In the genomic region with DNA sequence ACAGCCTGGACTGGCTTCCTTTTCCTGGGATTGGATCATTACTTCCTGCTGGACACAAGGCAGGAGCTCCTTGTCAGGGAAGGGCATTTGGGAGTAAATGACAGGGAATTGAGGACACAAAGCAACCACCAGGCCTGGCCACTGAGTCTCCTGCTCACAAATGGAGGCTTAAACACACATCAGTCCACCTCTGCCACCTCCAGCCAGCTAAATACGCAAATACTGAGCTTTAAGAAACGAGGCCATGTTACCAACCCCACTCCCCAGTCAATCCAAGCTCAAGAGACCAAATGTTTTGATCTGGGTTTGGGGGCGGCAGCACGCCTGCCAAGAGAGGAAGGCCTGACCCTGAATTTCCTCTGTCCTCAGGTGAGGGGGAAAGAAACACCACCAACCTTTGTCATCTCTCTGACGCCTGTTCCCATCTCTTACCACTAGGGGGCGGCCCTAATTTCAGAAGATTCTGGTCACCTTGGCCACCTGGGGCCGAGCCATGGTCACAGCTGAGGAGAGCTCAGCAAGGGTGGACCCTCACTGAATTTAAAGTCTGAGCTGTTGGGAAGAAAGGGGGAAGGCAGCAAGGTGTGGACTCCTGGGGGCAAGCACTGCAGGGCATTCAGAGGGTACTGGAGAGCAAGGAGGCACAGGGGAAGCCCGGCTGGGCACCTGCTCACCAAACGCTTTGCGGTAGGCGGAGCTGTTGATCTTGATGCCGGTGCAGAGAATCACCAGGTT, we compare ENCODE assay signal across 9 cellular contexts. TPM values are rescaled to one million over a fixed set of nuclear protein-coding genes. Genes with fewer than 3 reads are reported as not detected.
A peak's percentile ranks its signal among the peaks of the same experiment; 100 is the strongest.
DNase-seq lines count a peak whose midpoint lies in the region; ATAC-seq and TF ChIP-seq lines count a peak whose summit lies in the region.
"Had no signal": no experiment of that assay in that cellular context is flagged by ENCODE, and none has a peak within 500 bp of the region (broad histone marks: within the 10 kb centered on the region; RNA-seq: fewer than 3 reads in every experiment).

No MANE protein-coding gene starts in this region.

- POLR2A ChIA-PET in Caco-2 (lab: Charles Lee) = interaction anchor here (1.8 kb wide), 1 partner anchor 30 kb away, joined by 16 read pairs; a partner anchor contains a TSS

- DNase-seq in Caco-2 (peak; percentile 76 to 87), RPMI8226 (peak; percentile 51), left cardiac atrium (peak; percentile 56), sigmoid colon (peak; percentile 74), MV-4-11 (lab: John Stamatoyannopoulos, UW) (no peak)
- peak; percentile 58 for DNase-seq in activated naive CD4-positive, alpha-beta T cell treated with Interleukin-2 at 50 U/mL for 16 hours

- CTCF ChIA-PET in Caco-2 (lab: Charles Lee) = interaction anchor here (0.6 to 4.2 kb wide), 20 partner anchors 9 to 271 kb away, joined by 3 to 105 read pairs (median 7); a partner anchor contains a TSS

- H3K27ac Mint-ChIP-seq in Caco-2 (ENCODE audit: unreplicated experiment) = peak overlapping the region; percentile 7

- H3K4me1 ChIP-seq in Caco-2 = no peaks in the 10 kb centered on the region
- no peaks in the 10 kb centered on the region for H3K4me1 ChIP-seq in sigmoid colon

- peak; percentile 97 to 99 for TF ChIP-seq CTCF in Caco-2 (IDR thresholded peaks at IDR 0.05; ENCODE audit: insufficient read depth in 1 of 2, low read depth in 1 of 2, low read length in 1 of 2, severe bottlenecking in 1 of 2, unreplicated experiment in 1 of 2)
- peak; percentile 63 to 92 (median 83) for TF ChIP-seq CTCF in sigmoid colon (IDR thresholded peaks at IDR 0.05)

- TF ChIP-seq POLR2A in sigmoid colon (IDR thresholded peaks at IDR 0.05) = no peak

- H3K9me3 ChIP-seq in Caco-2 (no peaks in the 10 kb centered on the region), sigmoid colon (no peaks in the 10 kb centered on the region)

- no peak overlapping the region for H3K4me3 ChIP-seq in Caco-2 (ENCODE audit: low read depth, low read length)
- no peak overlapping the region for H3K4me3 ChIP-seq in sigmoid colon

- TF ChIP-seq EP300 in sigmoid colon (IDR thresholded peaks at IDR 0.05) = no peak

- H3K36me3 Mint-ChIP-seq in Caco-2 (ENCODE audit: insufficient read depth, unreplicated experiment) = peaks cover 26% of the 10 kb centered on the region

- WGBS in sigmoid colon, 2 donors = 48 to 50% methylated on average over 12 of the region's 12 CpGs

- ATAC-seq in HG03066 (IDR thresholded peaks at IDR 0.05; ENCODE audit: low read depth, unreplicated experiment) (peak; percentile 60), left cardiac atrium (peak; percentile 31 to 34), HG03342 (IDR thresholded peaks at IDR 0.05; ENCODE audit: unreplicated experiment) (no peak)

- intact Hi-C loops in Caco-2 (cut with micrococcal nuclease; ENCODE audit: unreplicated experiment) (loop anchor here (1.0 to 2.0 kb wide), 4 partner anchors 16 to 32 kb away; a partner anchor contains a TSS), left cardiac atrium (cut with DNase I) (no loop called here), sigmoid colon (cut with DNase I) (loop anchor here (1.0 kb wide), 1 partner anchor 30 kb away; a partner anchor contains a TSS)

- H3K36me3 ChIP-seq in Caco-2 (ENCODE audit: control insufficient read depth, insufficient read depth, low read length) (no peaks in the 10 kb centered on the region), sigmoid colon (peaks cover 4 to 68% (median 41%) of the 10 kb centered on the region in 4 donors)

- H3K27me3 ChIP-seq in Caco-2 (replicated peaks; ENCODE audit: control insufficient read depth, insufficient read depth, low read length) = no peaks in the 10 kb centered on the region
- no peaks in the 10 kb centered on the region for H3K27me3 ChIP-seq in sigmoid colon

- no peaks in the 10 kb centered on the region for H3K4me1 Mint-ChIP-seq in Caco-2 (ENCODE audit: low read depth, unreplicated experiment)

- H3K27me3 Mint-ChIP-seq in Caco-2 (ENCODE audit: insufficient read depth, unreplicated experiment) = no peaks in the 10 kb centered on the region
- H3K27me3 Mint-ChIP-seq: IgD-negative memory B cell had no signal

- H3K9me3 Mint-ChIP-seq in Caco-2 (ENCODE audit: unreplicated experiment) = no peaks in the 10 kb centered on the region
- H3K9me3 Mint-ChIP-seq: IgD-negative memory B cell had no signal

- H3K4me3 Mint-ChIP-seq in Caco-2 (ENCODE audit: unreplicated experiment) = no peak overlapping the region
- H3K4me3 Mint-ChIP-seq: IgD-negative memory B cell had no signal

- no TSS peak for BruUV-seq in Caco-2 (replicated peaks; lab: Mats Ljungman, UMichigan)

- no peak overlapping the region for H3K27ac ChIP-seq in sigmoid colon

RNA-seq across cellular contexts. Expression of a gene that starts 16.5 kb away (rescaled TPM):
- total RNA-seq in Caco-2 (2022) (29.2 and 31.1 TPM in 2 replicates), left cardiac atrium (10 to 100 TPM; 19.3 to 20.7 TPM), sigmoid colon (10 to 100 TPM; 10.2 to 11.7 (median 10.8) TPM)
- polyA plus RNA-seq in sigmoid colon = 10 to 100 TPM; 14.4 to 26.8 (median 26.4) TPM

RNA-seq across cellular contexts. Expression of a gene that starts 30.4 kb away (rescaled TPM):
- 29.4 and 29.8 TPM in 2 replicates for total RNA-seq in Caco-2 (2022)
- total RNA-seq in left cardiac atrium = 1 to 10 TPM; 6.3 to 8.5 TPM
- total RNA-seq in sigmoid colon = 10 to 100 TPM in 1 of 4 donors, 1 to 10 TPM in 3; 7.9 to 10.3 (median 9.0) TPM
- polyA plus RNA-seq in sigmoid colon = 10 to 100 TPM in 1 of 3 donors, 1 to 10 TPM in 2; 5.1 to 13.5 (median 8.4) TPM

RNA-seq across cellular contexts. Expression of a gene that starts 54.2 kb away (rescaled TPM):
- total RNA-seq in Caco-2 (2022) (268 and 288 TPM in 2 replicates), left cardiac atrium (100 to 1,000 TPM; 114 to 126 TPM), sigmoid colon (10 to 100 TPM; 67.0 to 86.6 (median 78.6) TPM)
- polyA plus RNA-seq in sigmoid colon = 10 to 100 TPM; 16.2 to 37.5 (median 19.4) TPM

Comparison
In these comparisons a context has a peak if more than half of its experiments do, and no peak if none do; other contexts are left out.
1. intact Hi-C loops: an anchor here in Caco-2 (1.0 to 2.0 kb wide) and sigmoid colon (1.0 kb wide); none called in left cardiac atrium.